In the genomic region with DNA sequence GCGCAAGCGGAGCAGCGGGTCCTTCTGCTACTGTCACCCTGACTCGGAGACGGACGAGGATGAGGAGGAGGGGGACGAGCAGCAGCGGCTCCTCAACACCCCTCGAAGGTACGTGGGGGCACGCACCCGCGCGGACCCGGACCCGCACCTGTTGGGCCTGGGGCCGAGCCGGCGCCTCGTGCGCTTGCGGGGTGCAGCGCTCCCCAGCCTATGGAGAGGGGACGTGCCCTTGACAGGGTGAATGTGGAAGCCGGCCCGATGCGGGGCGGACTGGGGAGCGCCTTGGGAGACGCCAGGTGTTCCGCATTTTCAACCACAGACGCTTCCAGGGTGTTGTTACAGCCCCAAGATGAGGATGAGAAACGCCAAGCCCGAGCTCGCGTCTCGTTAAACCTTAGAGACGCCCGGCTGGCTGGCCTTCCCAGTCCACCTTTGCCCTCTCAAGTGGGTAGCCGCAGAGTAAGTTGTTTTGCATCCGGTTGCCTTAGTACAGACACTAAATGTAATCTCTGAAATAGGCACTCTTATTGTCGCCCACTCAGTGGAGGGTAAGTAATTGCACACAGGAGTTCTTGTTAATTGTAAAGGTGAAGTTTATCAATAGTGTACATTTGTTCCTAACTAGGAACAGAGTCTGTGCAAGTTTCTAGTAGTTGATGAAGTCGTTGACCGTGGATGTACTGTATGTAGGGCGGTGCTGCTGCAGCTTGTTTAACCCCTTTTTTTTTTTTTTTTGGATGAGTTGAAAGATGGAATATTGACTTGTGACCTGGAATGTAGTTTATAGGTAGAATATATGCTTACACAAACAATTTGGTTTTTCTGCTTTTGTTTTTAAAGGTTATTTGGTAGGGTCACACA, we compare ENCODE assay signal across 8 cellular contexts. TPM values are rescaled to one million over a fixed set of nuclear protein-coding genes. Genes with fewer than 3 reads are reported as not detected.
A peak's percentile ranks its signal among the peaks of the same experiment; 100 is the strongest.
DNase-seq lines count a peak whose midpoint lies in the region; ATAC-seq and TF ChIP-seq lines count a peak whose summit lies in the region.

No MANE protein-coding gene starts in this region.

- H3K9me3 ChIP-seq in heart left ventricle, result no peaks in the 10 kb centered on the region
- H3K9me3 ChIP-seq in prostate gland, result no peaks in the 10 kb centered on the region

- TF ChIP-seq POLR2A in heart left ventricle (IDR thresholded peaks at IDR 0.05) (no peak), prostate gland (IDR thresholded peaks at IDR 0.05) (no peak)

- TF ChIP-seq CTCF in AG09309 (IDR thresholded peaks at IDR 0.05; ENCODE audit: control insufficient read depth, insufficient read depth, low read depth, low read length, missing control alignments) (no peak), heart left ventricle (IDR thresholded peaks at IDR 0.05) (no peak), prostate gland (IDR thresholded peaks at IDR 0.05) (no peak)

- H3K27ac ChIP-seq in heart left ventricle (peak overlapping the region; percentile 50 to 97 (median 92)), prostate gland (peak overlapping the region; percentile 90 to 92)

- H3K4me3 ChIP-seq in AG09309 (ENCODE audit: control insufficient read depth, low read depth, low read length) (peak overlapping the region; percentile 84), heart left ventricle (peak overlapping the region; percentile 61 to 99 (median 90)), prostate gland (peak overlapping the region; percentile 97 to 98)

- intact Hi-C loops in heart left ventricle (cut with DNase I), result loop anchor here in 1 of 10 donors (10.0 kb wide), 1 partner anchor 265 kb away; no protein-coding TSS in a partner anchor
- intact Hi-C loops in prostate gland (cut with DNase I), result no loop called here

- H3K4me1 ChIP-seq in heart left ventricle (peaks cover 0 to 32% (median 22%) of the 10 kb centered on the region in 12 donors), prostate gland (replicated peaks) (no peaks in the 10 kb centered on the region)

- ATAC-seq in GM19035 (IDR thresholded peaks at IDR 0.05; ENCODE audit: unreplicated experiment), result peak; percentile 29
- ATAC-seq in HG03280 (IDR thresholded peaks at IDR 0.05; ENCODE audit: unreplicated experiment), result peak; percentile 29
- peak in 3 of 4 donors; percentile 2 to 43 (median 39) for ATAC-seq in heart left ventricle

- H3K27me3 ChIP-seq in heart left ventricle, result no peaks in the 10 kb centered on the region
- H3K27me3 ChIP-seq in prostate gland (replicated peaks; ENCODE audit: insufficient read depth), result no peaks in the 10 kb centered on the region

- WGBS in heart left ventricle, 4 donors, result 1 to 3% (median 2%) methylated on average over 36 to 45 of the region's 45 CpGs
- WGBS in prostate gland, result 2% methylated on average over 41 of the region's 45 CpGs

- DNase-seq in AG09309 (ENCODE audit: low read depth) (no peak), RPMI7951 (ENCODE audit: low read depth) (peak; percentile 51), heart left ventricle (peak in 3 of 5 donors; percentile 20 to 63 (median 37)), prostate gland (ENCODE audit: low spot score) (peak; percentile 18), NCI-H524 treated with DMSO at 0.1 percent for 48 hours (lab: John Stamatoyannopoulos, UW) (no peak)
- peak; percentile 31 for DNase-seq in activated naive CD4-positive, alpha-beta T cell treated with anti-CD3 and anti-CD28 coated beads, Interleukin-2, amount 50 U/mL, for 16 hours

- H3K36me3 ChIP-seq in heart left ventricle, result peaks cover 0 to 8% (median 0%) of the 10 kb centered on the region in 9 donors
- H3K36me3 ChIP-seq in prostate gland, result no peaks in the 10 kb centered on the region

RNA-seq across cellular contexts. Expression of gene GMCL1, which starts 0.8 kb away (rescaled TPM):
- 9.3 and 11.3 TPM in 2 replicates for total RNA-seq in RPMI7951 (2014; rRNA removed; shearing (Covaris generic))
- 1 to 10 TPM; 4.4 to 7.2 (median 5.2) TPM for total RNA-seq in heart left ventricle
- 1 to 10 TPM; 1.8 to 5.0 TPM for polyA plus RNA-seq in heart left ventricle
- 10 to 100 TPM; 16.4 to 23.6 TPM for total RNA-seq in prostate gland

Comparison
In these comparisons a context has a peak if more than half of its experiments do, and no peak if none do; other contexts are left out.
1. DNase-seq: peak in RPMI7951 (single experiment), activated naive CD4-positive, alpha-beta T cell treated with anti-CD3 and anti-CD28 coated beads, Interleukin-2, amount 50 U/mL, for 16 hours (single experiment), heart left ventricle (3 of 5) and prostate gland (single experiment); none in AG09309 (single experiment) and NCI-H524 treated with DMSO at 0.1 percent for 48 hours (single experiment).
2. Peak in every context shown above with its lines, with median percentiles within 50 percentile points of each other: H3K4me3 ChIP-seq and ATAC-seq.